ENCODE assay signal across 24 cellular contexts in the genomic region with DNA sequence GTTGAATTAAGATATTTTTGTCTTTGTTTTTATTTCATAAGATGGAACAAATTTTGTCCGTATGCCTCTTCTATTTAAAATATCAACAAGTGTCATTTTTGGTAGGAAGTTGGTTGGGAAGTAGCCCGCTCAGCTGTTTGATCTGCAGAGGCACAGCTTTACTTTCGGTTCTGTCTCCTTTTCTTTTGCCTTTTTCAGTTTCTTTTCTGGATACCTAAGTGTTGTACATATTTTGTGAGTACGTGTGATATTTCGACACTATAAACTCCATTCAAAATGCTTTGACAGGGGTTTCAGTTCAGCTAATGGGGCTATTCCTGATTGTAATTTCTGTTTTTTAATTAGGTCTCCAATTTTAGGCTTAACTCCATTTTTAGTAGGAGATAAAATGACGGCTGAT.
DNase-seq lines count a peak whose midpoint lies in the region; ATAC-seq and TF ChIP-seq lines count a peak whose summit lies in the region.
"Had no signal": no experiment of that assay in that cellular context is flagged by ENCODE, and none has a peak within 500 bp of the region (broad histone marks: within the 10 kb centered on the region; RNA-seq: fewer than 3 reads in every experiment).

No MANE protein-coding gene starts in this region.

- TF ChIP-seq CTCF in MM.1S (IDR thresholded peaks at IDR 0.05; ENCODE audit: low read length) (no peak), coronary artery (IDR thresholded peaks at IDR 0.05) (no peak)

- peaks cover 5% of the 10 kb centered on the region for H3F3A ChIP-seq in MM.1S (ENCODE audit: insufficient read depth, low read length)

- H3K9me3 ChIP-seq in right cardiac atrium (ENCODE audit: control insufficient read depth, low read length) (no peaks in the 10 kb centered on the region), MM.1S (replicated peaks; ENCODE audit: insufficient read depth, low read length) (no peaks in the 10 kb centered on the region)
- H3K9me3 ChIP-seq: BE2C, SJCRH30 had no signal

- WGBS in right cardiac atrium, result 47% methylated on average over 6 of the region's 6 CpGs

- H4K20me1 ChIP-seq in MM.1S (ENCODE audit: insufficient read depth, low read length), result no peaks in the 10 kb centered on the region

- peak overlapping the region; percentile 48 for H3K4me3 ChIP-seq in right cardiac atrium (ENCODE audit: low read length)
- H3K4me3 ChIP-seq in MM.1S (ENCODE audit: low read length), result peak overlapping the region; percentile 27; the same call in 1 of the 2 replicates
- H3K4me3 ChIP-seq in coronary artery, result peak overlapping the region; percentile 22
- H3K4me3 ChIP-seq: A549, K562, SJCRH30 had no signal

- H3K4me1 ChIP-seq in right cardiac atrium (ENCODE audit: control insufficient read depth, insufficient read depth, low read length) (no peaks in the 10 kb centered on the region), MM.1S (ENCODE audit: low read length) (peaks cover 12% of the 10 kb centered on the region; the same call in 1 of the 2 replicates)
- H3K4me1 ChIP-seq: A549, BE2C, SJCRH30 had no signal

- ATAC-seq in right cardiac atrium, result no peak
- no peak for ATAC-seq in HG03175 (IDR thresholded peaks at IDR 0.05; ENCODE audit: unreplicated experiment)
- ATAC-seq: A549, HCT116, HepG2, K562, Panc1 had no signal

- no peak overlapping the region for H3K9ac ChIP-seq in MM.1S (ENCODE audit: low read length)

- intact Hi-C loops in right cardiac atrium (cut with DNase I), result no loop called here
- intact Hi-C loops in cardiac septum (cut with DNase I), result no loop called here

- no peaks in the 10 kb centered on the region for H3K9me2 ChIP-seq in MM.1S (replicated peaks; ENCODE audit: insufficient read depth, low read length)

- H2AFZ ChIP-seq in MM.1S (ENCODE audit: low read length), result no peak overlapping the region

- DNase-seq in right cardiac atrium (no peak), cardiac septum (ENCODE audit: low spot score) (no peak), MM.1S (peak; percentile 69), coronary artery (ENCODE audit: low spot score) (no peak), amniotic stem cell (lab: John Stamatoyannopoulos, UW) (no peak), HUDEP-2 (lab: John Stamatoyannopoulos, UW; ENCODE audit: unreplicated experiment in 76 of 76) (no peak)
- DNase-seq: BE2C; CD4-positive, CD25-positive, alpha-beta regulatory T cell; EL; GOT3; NCI-H1105; NCI-H146; NCI-H2029 treated with DMSO at 0.1 percent for 48 hours; NCI-H2171; NCI-H524 treated with DMSO at 0.1 percent for 48 hours; NCI-H82; SJCRH30; T-helper 1 cell had no signal

- no peaks in the 10 kb centered on the region for H3K27me3 ChIP-seq in right cardiac atrium (ENCODE audit: control insufficient read depth, insufficient read depth)
- H3K27me3 ChIP-seq in MM.1S (replicated peaks; ENCODE audit: insufficient read depth, low read length), result no peaks in the 10 kb centered on the region
- H3K27me3 ChIP-seq: BE2C, SJCRH30 had no signal

- H3K27ac ChIP-seq in right cardiac atrium (ENCODE audit: low read length), result no peak overlapping the region
- 0 out of 2 replicates have a peak overlapping the region, but pooled peaks have one; percentile 20 for H3K27ac ChIP-seq in MM.1S (ENCODE audit: low read length)
- no peak overlapping the region for H3K27ac ChIP-seq in coronary artery
- H3K27ac ChIP-seq: A549, SJCRH30 had no signal

- no peaks in the 10 kb centered on the region for H3K79me2 ChIP-seq in MM.1S (ENCODE audit: low read length)

- H3K4me2 ChIP-seq in MM.1S (ENCODE audit: low read depth, low read length), result peak overlapping the region; percentile 62
- H3K4me2 ChIP-seq: A549 had no signal

- H3K36me3 ChIP-seq in MM.1S (replicated peaks; ENCODE audit: insufficient read depth, low read length), result no peaks in the 10 kb centered on the region
- H3K36me3 ChIP-seq: BE2C, SJCRH30 had no signal
